ENCODE assay signal across 28 cellular contexts in the genomic region with DNA sequence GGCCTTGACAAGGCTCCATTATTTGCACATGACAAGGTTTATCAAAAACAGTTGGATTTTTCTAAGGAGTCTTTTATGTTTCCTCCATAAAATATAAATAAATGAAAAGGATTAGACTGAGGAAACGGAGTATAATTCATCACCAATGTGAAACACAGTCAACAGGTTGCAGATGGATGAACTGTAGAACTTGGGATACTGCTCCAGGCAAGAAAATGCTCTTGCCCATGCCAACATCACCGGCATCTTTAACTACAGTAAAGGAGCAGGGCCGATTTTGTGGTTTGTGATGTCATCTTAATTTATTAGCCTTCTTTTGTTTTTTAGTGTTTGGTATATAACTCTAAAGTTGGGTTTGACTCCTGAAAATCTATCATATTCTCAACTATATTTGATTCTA.
"Had no signal": no experiment of that assay in that cellular context is flagged by ENCODE, and none has a peak within 500 bp of the region (broad histone marks: within the 10 kb centered on the region; RNA-seq: fewer than 3 reads in every experiment).

No MANE protein-coding gene starts in this region.

- H3K9me3 ChIP-seq: ascending aorta, esophagus muscularis mucosa, gastrocnemius medialis, heart left ventricle had no signal

- H3K27me3 ChIP-seq: ascending aorta, brain microvascular endothelial cell, esophagus muscularis mucosa, foreskin keratinocyte, gastrocnemius medialis, heart left ventricle had no signal

- DNase-seq: activated CD4-positive, alpha-beta memory T cell treated with anti-CD3 and anti-CD28 coated beads for 36 hours; activated CD4-positive, alpha-beta T cell treated with anti-CD3 and anti-CD28 coated beads for 36 hours; activated CD4-positive, alpha-beta T cell treated with anti-CD3 and anti-CD28 coated beads, Interleukin-2, amount 10 ng/mL, durations not matched to agents 24 days and 14 days; activated CD4-positive, CD25-positive, alpha-beta regulatory T cell; activated CD4-positive, CD25-positive, alpha-beta regulatory T cell treated with anti-CD3 and anti-CD28 coated beads, Interleukin-2, amount 50 U/mL, for 72 hours; activated CD8-positive, alpha-beta memory T cell treated with anti-CD3 and anti-CD28 coated beads, Interleukin-2, amount 10 ng/mL, durations not matched to agents 7 days and 5 days; activated CD8-positive, alpha-beta memory T cell treated with anti-CD3 and anti-CD28 coated beads, Interleukin-2, amount 50 U/mL, for 4 hours; activated CD8-positive, alpha-beta T cell treated with anti-CD3 and anti-CD28 coated beads, Interleukin-2, amount 10 ng/mL, durations not matched to agents 7 days and 5 days; activated gamma-delta T cell; activated naive CD4-positive, alpha-beta T cell; activated naive CD4-positive, alpha-beta T cell treated with anti-CD3 and anti-CD28 coated beads, Interleukin-2, amount 10 ng/mL, durations not matched to agents 7 days and 5 days; activated naive CD8-positive, alpha-beta T cell treated with anti-CD3 and anti-CD28 coated beads, Interleukin-2, amount 10 ng/mL, durations not matched to agents 7 days and 5 days; activated T-cell treated with anti-CD3 and anti-CD28 coated beads, Interleukin-2, amount 50 U/mL, for 1 hour; activated T-cell treated with anti-CD3 and anti-CD28 coated beads, Interleukin-2, amount 50 U/mL, for 48 hours; brain microvascular endothelial cell; cortex of kidney; dermis blood vessel endothelial cell; effector CD4-positive, alpha-beta T cell; effector memory CD8-positive, alpha-beta T cell; erythroblast; gastrocnemius medialis; glutamatergic neuron; heart left ventricle; T-helper 2 cell had no signal

- H3K4me3 ChIP-seq: ascending aorta, esophagus muscularis mucosa, gastrocnemius medialis, heart left ventricle had no signal

- H3K4me1 ChIP-seq: ascending aorta, gastrocnemius medialis had no signal

- ATAC-seq: activated CD4-positive, alpha-beta T cell treated with anti-CD3 and anti-CD28 coated beads for 36 hours; activated CD8-positive, alpha-beta memory T cell treated with anti-CD3 and anti-CD28 coated beads, Interleukin-2, amount 10 ng/mL, durations not matched to agents 7 days and 5 days; activated CD8-positive, alpha-beta T cell treated with anti-CD3 and anti-CD28 coated beads, Interleukin-2, amount 10 ng/mL, durations not matched to agents 7 days and 5 days; activated naive CD4-positive, alpha-beta T cell treated with anti-CD3 and anti-CD28 coated beads, Interleukin-2, amount 50 U/mL, for 72 hours; effector memory CD8-positive, alpha-beta T cell; foreskin keratinocyte; gastrocnemius medialis; heart left ventricle had no signal

- H3K27ac ChIP-seq: ascending aorta, brain microvascular endothelial cell, esophagus muscularis mucosa, foreskin keratinocyte, gastrocnemius medialis, heart left ventricle had no signal

- H3K36me3 ChIP-seq: ascending aorta, brain microvascular endothelial cell, esophagus muscularis mucosa, gastrocnemius medialis, heart left ventricle had no signal
